8 cellular contexts compared by ENCODE assay signal in the genomic region with DNA sequence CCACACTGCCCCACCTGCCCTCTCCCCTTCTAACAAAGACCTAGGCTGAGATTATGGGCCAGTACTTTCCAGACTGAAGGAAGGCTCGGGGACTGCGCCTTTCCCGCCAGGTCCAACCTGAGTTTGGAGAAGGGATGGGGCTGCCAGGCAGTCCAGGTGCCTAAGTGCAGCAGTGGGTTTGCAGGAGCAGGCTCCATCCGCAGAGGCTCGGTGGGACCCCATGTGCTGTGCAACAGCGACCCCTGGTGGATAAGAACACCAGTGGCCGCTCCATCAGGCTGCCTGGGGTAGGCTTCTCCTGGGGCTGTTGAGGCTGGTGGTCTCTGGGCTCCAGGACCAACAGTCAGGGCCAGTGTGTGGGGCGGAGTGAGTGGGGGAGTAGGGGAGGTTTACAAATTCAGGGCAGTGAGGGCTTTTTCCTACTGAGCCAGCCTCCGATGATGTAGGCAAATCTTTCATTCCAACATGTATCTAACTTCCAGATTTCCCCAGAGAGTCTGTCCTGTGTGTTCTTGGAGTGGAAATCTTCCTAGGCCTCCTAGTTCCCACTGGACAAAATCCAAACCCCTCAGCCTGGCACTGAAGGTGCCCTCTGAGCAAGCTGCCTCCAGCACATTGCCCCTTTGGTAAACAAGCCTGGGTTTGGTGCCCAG.
A peak's percentile ranks its signal among the peaks of the same experiment; 100 is the strongest.
DNase-seq lines count a peak whose midpoint lies in the region; ATAC-seq lines count a peak whose summit lies in the region.

No MANE protein-coding gene starts in this region.

- H3K23ac ChIP-seq in mesendoderm (ENCODE audit: low read length): no peak overlapping the region

- H3K36me3 ChIP-seq in effector memory CD4-positive, alpha-beta T cell (ENCODE audit: control insufficient read depth, insufficient read depth, low read length): no peaks in the 10 kb centered on the region
- H3K36me3 ChIP-seq in mesendoderm (ENCODE audit: control insufficient read depth, insufficient read depth, low read length): no peaks in the 10 kb centered on the region

- no peak overlapping the region for H2BK5ac ChIP-seq in mesendoderm (ENCODE audit: low read length)

- no peaks in the 10 kb centered on the region for H3K9me3 ChIP-seq in effector memory CD4-positive, alpha-beta T cell (ENCODE audit: control insufficient read depth, low read length)

- H2BK15ac ChIP-seq in mesendoderm (replicated peaks; ENCODE audit: low read depth): no peak overlapping the region

- ATAC-seq in GM19328 (IDR thresholded peaks at IDR 0.05; ENCODE audit: unreplicated experiment) (peak; percentile 95), HG03342 (IDR thresholded peaks at IDR 0.05; ENCODE audit: unreplicated experiment) (peak; percentile 94)

- H3K4me3 ChIP-seq in effector memory CD4-positive, alpha-beta T cell (ENCODE audit: insufficient read depth, low read depth, low read length, poor library complexity, severe bottlenecking): no peak overlapping the region
- H3K4me3 ChIP-seq in mesendoderm (ENCODE audit: low read length): no peak overlapping the region

- H3K56ac ChIP-seq in mesendoderm (ENCODE audit: low read length): no peak overlapping the region

- H3K4me2 ChIP-seq in mesendoderm (ENCODE audit: low read length): no peak overlapping the region

- no peak overlapping the region for H3K4ac ChIP-seq in mesendoderm (ENCODE audit: low read depth, low read length)

- H3K79me1 ChIP-seq in mesendoderm (ENCODE audit: low read length): no peaks in the 10 kb centered on the region

- no peaks in the 10 kb centered on the region for H3K79me2 ChIP-seq in mesendoderm (ENCODE audit: control insufficient read depth, insufficient read depth, low read length)

- H2BK120ac ChIP-seq in mesendoderm (ENCODE audit: low read depth, low read length): no peak overlapping the region

- no CpG with 5 or more reads among the region's 9 CpGs for WGBS in mesendoderm (ENCODE audit: extremely low coverage, insufficient coverage, low lambda C conversion rate)

- H3K27ac ChIP-seq in effector memory CD4-positive, alpha-beta T cell (ENCODE audit: insufficient read depth, low read length, poor library complexity, severe bottlenecking): no peak overlapping the region
- H3K27ac ChIP-seq in mesendoderm (ENCODE audit: low read depth, low read length): no peak overlapping the region

- H3K9ac ChIP-seq in mesendoderm (ENCODE audit: low read length): no peak overlapping the region

- no peak overlapping the region for H3K18ac ChIP-seq in mesendoderm (ENCODE audit: low read length)

- H4K8ac ChIP-seq in mesendoderm (ENCODE audit: low read depth, low read length): no peak overlapping the region

- H4K5ac ChIP-seq in mesendoderm (ENCODE audit: low read length): no peak overlapping the region

- no peak overlapping the region for H2AK5ac ChIP-seq in mesendoderm (ENCODE audit: low read length)

- H3K27me3 ChIP-seq in effector memory CD4-positive, alpha-beta T cell (replicated peaks; ENCODE audit: control insufficient read depth, insufficient read depth, low read length, poor library complexity, severe bottlenecking): no peaks in the 10 kb centered on the region
- H3K27me3 ChIP-seq in mesendoderm (ENCODE audit: insufficient read depth, low read length, poor library complexity): no peaks in the 10 kb centered on the region

- H3K4me1 ChIP-seq in effector memory CD4-positive, alpha-beta T cell (ENCODE audit: control insufficient read depth, insufficient read depth, low read length, poor library complexity, severe bottlenecking): no peaks in the 10 kb centered on the region
- H3K4me1 ChIP-seq in mesendoderm (ENCODE audit: control insufficient read depth, low read depth, low read length): no peaks in the 10 kb centered on the region

- DNase-seq in CMK (ENCODE audit: low read depth) (peak; percentile 33), NCI-H748 (lab: John Stamatoyannopoulos, UW; ENCODE audit: unreplicated experiment) (peak; percentile 76), mesendoderm (peak; percentile 74)
- peak; percentile 90 for DNase-seq in activated CD8-positive, alpha-beta memory T cell treated with anti-CD3 and anti-CD28 coated beads for 24 hours
- DNase-seq in effector memory CD4-positive, alpha-beta T cell: peak; percentile 30 to 47 (median 32)
- peak; percentile 45 to 57 for DNase-seq in stimulated activated CD8-positive, alpha-beta memory T cell treated with anti-CD3 and anti-CD28 coated beads, Interleukin-4, amount 100 ng/mL, for 1 hour (ENCODE audit: low read depth in 2 of 2, low spot score in 1 of 2)

Comparison
In these comparisons a context has a peak if more than half of its experiments do, and no peak if none do; other contexts are left out.
1. DNase-seq: peak in every context shown above with its lines; median percentile 90 in activated CD8-positive, alpha-beta memory T cell treated with anti-CD3 and anti-CD28 coated beads for 24 hours; 76 in NCI-H748; 74 in mesendoderm; 51 in stimulated activated CD8-positive, alpha-beta memory T cell treated with anti-CD3 and anti-CD28 coated beads, Interleukin-4, amount 100 ng/mL, for 1 hour; 33 in CMK; 32 in effector memory CD4-positive, alpha-beta T cell.